In genomic region chr1:212471891-212472675, GRCh38 we compare ENCODE assay signal across 25 cellular contexts.
"Had no signal": no experiment of that assay in that cellular context is flagged by ENCODE, and none has a peak within 500 bp of the region (broad histone marks: within the 10 kb centered on the region; RNA-seq: fewer than 3 reads in every experiment).

No MANE protein-coding gene starts in this region.

- ATAC-seq: activated T-cell treated with anti-CD3 and anti-CD28 coated beads, Interleukin-2, amount 50 U/mL, for 4 hours; body of pancreas had no signal

- H3K4me3 Mint-ChIP-seq: activated CD4-positive, alpha-beta memory T cell treated with anti-CD3 and anti-CD28 coated beads for 36 hours; activated CD4-positive, alpha-beta T cell treated with anti-CD3 and anti-CD28 coated beads, Interleukin-2, amount 10 ng/mL, durations not matched to agents 7 days and 5 days; activated T-cell treated with anti-CD3 and anti-CD28 coated beads, Interleukin-2, amount 50 U/mL, for 4 hours; central memory CD8-positive, alpha-beta T cell had no signal

- H3K27ac Mint-ChIP-seq: activated CD4-positive, alpha-beta memory T cell treated with anti-CD3 and anti-CD28 coated beads for 36 hours; activated CD4-positive, alpha-beta T cell treated with anti-CD3 and anti-CD28 coated beads, Interleukin-2, amount 10 ng/mL, durations not matched to agents 7 days and 5 days had no signal

- H3K27me3 ChIP-seq: ascending aorta, body of pancreas, Peyer's patch, SJCRH30 had no signal

- H3K9me3 Mint-ChIP-seq: activated CD4-positive, alpha-beta memory T cell treated with anti-CD3 and anti-CD28 coated beads for 36 hours; activated CD4-positive, alpha-beta T cell treated with anti-CD3 and anti-CD28 coated beads, Interleukin-2, amount 10 ng/mL, durations not matched to agents 7 days and 5 days; activated T-cell treated with anti-CD3 and anti-CD28 coated beads, Interleukin-2, amount 50 U/mL, for 4 hours; central memory CD8-positive, alpha-beta T cell had no signal

- H3K36me3 Mint-ChIP-seq: activated CD4-positive, alpha-beta memory T cell treated with anti-CD3 and anti-CD28 coated beads for 36 hours had no signal

- H3K4me1 ChIP-seq: Peyer's patch had no signal

- H3K4me3 ChIP-seq: ascending aorta, body of pancreas, Peyer's patch, SJCRH30 had no signal

- H3K27me3 Mint-ChIP-seq: central memory CD8-positive, alpha-beta T cell had no signal

- H3K27ac ChIP-seq: ascending aorta, body of pancreas, Peyer's patch, RWPE1, SJCRH30, VCaP had no signal

- H3K9me3 ChIP-seq: ascending aorta, body of pancreas, Peyer's patch, SJCRH30, SK-N-SH had no signal

- DNase-seq: activated CD4-positive, alpha-beta memory T cell treated with anti-CD3 and anti-CD28 coated beads for 36 hours; activated CD4-positive, alpha-beta T cell treated with anti-CD3 and anti-CD28 coated beads, Interleukin-2, amount 10 ng/mL, durations not matched to agents 7 days and 5 days; activated CD4-positive, CD25-positive, alpha-beta regulatory T cell; activated CD8-positive, alpha-beta memory T cell treated with anti-CD3 and anti-CD28 coated beads for 24 hours; activated effector memory CD4-positive, alpha-beta T cell treated with anti-CD3 and anti-CD28 coated beads, Interleukin-2, amount 50 U/mL, for 16 hours; activated naive CD4-positive, alpha-beta T cell treated with Interleukin-2 at 50 U/mL for 16 hours; activated T-cell treated with anti-CD3 and anti-CD28 coated beads, Interleukin-2, amount 50 U/mL, for 4 hours; body of pancreas; KBM-7; NCI-H1092; NCI-H1417; NCI-H1930; NCI-H2171; NCI-H226; NCI-H510A; NCI-H526 treated with DMSO at 0.1 percent for 48 hours; Right ventricle myocardium superior; SJCRH30; SK-N-SH; T-helper 1 cell had no signal

- H3K36me3 ChIP-seq: ascending aorta, Peyer's patch, SJCRH30 had no signal
